In genomic region chr7:78616539-78616938, GRCh38 we compare ENCODE assay signal across 23 cellular contexts.
"Had no signal": no experiment of that assay in that cellular context is flagged by ENCODE, and none has a peak within 500 bp of the region (broad histone marks: within the 10 kb centered on the region; RNA-seq: fewer than 3 reads in every experiment).

No MANE protein-coding gene starts in this region.

- DNase-seq: Kasumi-1, MM.1S, NCI-H1092 treated with DMSO at 0.1 percent for 48 hours, NCI-H1417 treated with DMSO at 0.1 percent for 48 hours, NCI-H146, NCI-H1694 treated with DMSO at 0.1 percent for 48 hours, NCI-H1930, NCI-H2081, NCI-H2107, NCI-H2171 treated with DMSO at 0.1 percent for 48 hours, NCI-H345, NCI-H446 treated with DMSO at 0.1 percent for 48 hours, NCI-H510A treated with DMSO at 0.1 percent for 48 hours, NCI-H526, NCI-H748 treated with DMSO at 0.1 percent for 48 hours, PC-3, SHP77, SK-N-SH, SW 1271, T-cell had no signal

- H3K9me3 ChIP-seq: SK-N-SH had no signal

- ATAC-seq: Panc1, PC-3, T-cell had no signal

- H3K27ac ChIP-seq: KMS-11, RWPE1 had no signal
